Comparison of ENCODE assay signal across 9 cellular contexts in the genomic region with DNA sequence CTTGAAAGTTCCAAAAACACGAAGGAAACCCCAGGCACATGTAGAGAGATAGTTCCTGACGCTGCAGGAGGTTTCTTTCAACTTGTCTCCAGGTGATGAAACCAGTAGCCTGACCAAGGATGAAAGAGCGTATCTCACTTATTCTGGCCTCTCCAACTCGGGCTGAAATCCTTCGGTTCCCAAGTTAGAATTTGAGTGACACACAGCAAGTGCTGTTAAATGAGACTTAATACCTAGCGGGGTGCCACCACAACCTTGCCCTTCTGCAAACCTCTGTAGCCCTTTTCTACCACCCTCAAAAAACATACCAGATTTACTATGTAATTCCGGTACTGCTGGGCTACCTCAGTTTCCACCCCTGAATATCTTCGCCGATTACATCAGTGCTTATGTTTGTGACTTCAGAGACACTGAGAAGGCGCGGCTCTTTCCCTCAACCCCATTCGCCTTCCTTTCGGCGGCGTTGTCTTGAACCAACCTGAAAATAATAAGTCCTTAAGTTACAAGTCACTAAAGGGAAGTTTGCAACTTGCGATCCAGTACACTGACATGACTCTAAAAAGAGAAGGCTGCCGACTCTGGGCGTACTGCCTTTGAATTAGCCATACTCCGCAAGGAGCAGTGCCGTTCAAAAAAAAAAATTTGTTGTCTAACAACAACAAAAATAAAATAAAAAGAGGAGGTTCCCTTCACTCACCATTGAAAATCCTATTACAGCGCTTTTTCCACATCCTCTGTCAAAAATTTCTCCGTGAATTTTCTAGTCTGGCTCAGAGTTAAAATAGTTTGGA.
DNase-seq lines count a peak whose midpoint lies in the region; ATAC-seq and TF ChIP-seq lines count a peak whose summit lies in the region.
"Had no signal": no experiment of that assay in that cellular context is flagged by ENCODE, and none has a peak within 500 bp of the region (broad histone marks: within the 10 kb centered on the region; RNA-seq: fewer than 3 reads in every experiment).

No MANE protein-coding gene starts in this region.

- H3K4me1 ChIP-seq in cardiac muscle cell (ENCODE audit: low read depth) = peaks cover 9% of the 10 kb centered on the region
- no peaks in the 10 kb centered on the region for H3K4me1 ChIP-seq in right cardiac atrium (ENCODE audit: control insufficient read depth, insufficient read depth, low read length)
- no peaks in the 10 kb centered on the region for H3K4me1 ChIP-seq in fibroblast of lung (ENCODE audit: control insufficient read depth, extremely low read depth, insufficient read depth, low read length)
- peaks cover 5 to 6% of the 10 kb centered on the region in 2 donors for H3K4me1 ChIP-seq in thoracic aorta (ENCODE audit: control insufficient read depth in 1 of 2, low read depth in 2 of 2)
- H3K4me1 ChIP-seq: foreskin keratinocyte had no signal

- no peaks in the 10 kb centered on the region for H3K79me2 ChIP-seq in fibroblast of lung (ENCODE audit: control insufficient read depth, insufficient read depth, low read length)

- in situ Hi-C loops in SK-MEL-5 (cut with HindIII; ENCODE audit: low pct_unique_long_range_greater_than_20kb, low sequenced_read_pairs) = no loop called here

- H3K9me3 ChIP-seq in cardiac muscle cell (ENCODE audit: low read depth) = no peaks in the 10 kb centered on the region
- H3K9me3 ChIP-seq in right cardiac atrium (ENCODE audit: control insufficient read depth, low read length) = no peaks in the 10 kb centered on the region
- H3K9me3 ChIP-seq in fibroblast of lung (ENCODE audit: control insufficient read depth, insufficient read depth, low read depth, low read length) = no peaks in the 10 kb centered on the region
- H3K9me3 ChIP-seq in thoracic aorta = no peaks in the 10 kb centered on the region

- ATAC-seq in right cardiac atrium = no peak
- ATAC-seq in thoracic aorta (ENCODE audit: insufficient number of reproducible peaks, low FRiP score, low read depth) = no peak
- ATAC-seq in HG03097 (IDR thresholded peaks at IDR 0.05; ENCODE audit: low FRiP score, unreplicated experiment) = no peak

- no peak overlapping the region for H3K27ac ChIP-seq in cardiac muscle cell
- no peak overlapping the region for H3K27ac ChIP-seq in right cardiac atrium (ENCODE audit: low read length)
- no peak overlapping the region for H3K27ac ChIP-seq in fibroblast of lung (ENCODE audit: insufficient read depth, low read length)
- H3K27ac ChIP-seq in thoracic aorta = no peak overlapping the region
- H3K27ac ChIP-seq: foreskin keratinocyte had no signal

- H3K36me3 ChIP-seq in cardiac muscle cell (no peaks in the 10 kb centered on the region), fibroblast of lung (ENCODE audit: control insufficient read depth, insufficient read depth, low read length) (no peaks in the 10 kb centered on the region), thoracic aorta (no peaks in the 10 kb centered on the region)

- DNase-seq in cardiac muscle cell (ENCODE audit: low read depth in 1 of 2, low spot score in 1 of 2) (peak in 1 of 2 donors; percentile 26), right cardiac atrium (no peak), SK-MEL-5 (ENCODE audit: low read depth, low spot score) (peak; percentile 63), fibroblast of lung (ENCODE audit: low read depth in 2 of 2) (peak in 1 of 2 donors; percentile 33), thoracic aorta (ENCODE audit: low spot score) (no peak), NCI-H2196 treated with DMSO at 0.1 percent for 48 hours (lab: John Stamatoyannopoulos, UW; ENCODE audit: unreplicated experiment) (no peak), HuH-7 (ENCODE audit: low spot score) (no peak)

- no peak overlapping the region for H2AFZ ChIP-seq in fibroblast of lung (ENCODE audit: low read length)

- TF ChIP-seq CTCF in cardiac muscle cell (IDR thresholded peaks at IDR 0.05; ENCODE audit: low read depth, low read length) (no peak), fibroblast of lung (conservative IDR thresholded peaks at IDR 0.05 in 1 of 2, IDR thresholded peaks at IDR 0.05 in 1 of 2; ENCODE audit: low read depth in 1 of 2, low read length in 2 of 2) (no peak), thoracic aorta (IDR thresholded peaks at IDR 0.05) (no peak)

- no peaks in the 10 kb centered on the region for H4K20me1 ChIP-seq in fibroblast of lung (ENCODE audit: control insufficient read depth, extremely low read depth, insufficient read depth, low read length)

- H3K4me2 ChIP-seq in fibroblast of lung (ENCODE audit: extremely low read depth, insufficient read depth, low read length) = peak overlapping the region; percentile 87

- H3K4me3 ChIP-seq in cardiac muscle cell = peak overlapping the region; percentile 68
- H3K4me3 ChIP-seq in right cardiac atrium (ENCODE audit: low read length) = no peak overlapping the region
- peak overlapping the region; percentile 10 to 73 (median 32) for H3K4me3 ChIP-seq in fibroblast of lung (replicated peaks in 1 of 4; ENCODE audit: control extremely low read depth in 1 of 4, insufficient read depth in 1 of 4, low read depth in 3 of 4, low read length in 4 of 4)
- peak overlapping the region; percentile 36 for H3K4me3 ChIP-seq in thoracic aorta

- H3K9ac ChIP-seq in fibroblast of lung (ENCODE audit: insufficient read depth, low read length) = no peak overlapping the region

- H3K27me3 ChIP-seq in cardiac muscle cell (peaks cover 56% of the 10 kb centered on the region), right cardiac atrium (ENCODE audit: control insufficient read depth, insufficient read depth) (peaks cover 4% of the 10 kb centered on the region), fibroblast of lung (ENCODE audit: control insufficient read depth, insufficient read depth, low read length) (no peaks in the 10 kb centered on the region), thoracic aorta (replicated peaks; ENCODE audit: insufficient read depth) (no peaks in the 10 kb centered on the region)
- H3K27me3 ChIP-seq: foreskin keratinocyte had no signal

- intact Hi-C loops in right cardiac atrium (cut with DNase I) = no loop called here

- 4% methylated on average over 22 of the region's 22 CpGs for WGBS in right cardiac atrium
